In the genomic region with DNA sequence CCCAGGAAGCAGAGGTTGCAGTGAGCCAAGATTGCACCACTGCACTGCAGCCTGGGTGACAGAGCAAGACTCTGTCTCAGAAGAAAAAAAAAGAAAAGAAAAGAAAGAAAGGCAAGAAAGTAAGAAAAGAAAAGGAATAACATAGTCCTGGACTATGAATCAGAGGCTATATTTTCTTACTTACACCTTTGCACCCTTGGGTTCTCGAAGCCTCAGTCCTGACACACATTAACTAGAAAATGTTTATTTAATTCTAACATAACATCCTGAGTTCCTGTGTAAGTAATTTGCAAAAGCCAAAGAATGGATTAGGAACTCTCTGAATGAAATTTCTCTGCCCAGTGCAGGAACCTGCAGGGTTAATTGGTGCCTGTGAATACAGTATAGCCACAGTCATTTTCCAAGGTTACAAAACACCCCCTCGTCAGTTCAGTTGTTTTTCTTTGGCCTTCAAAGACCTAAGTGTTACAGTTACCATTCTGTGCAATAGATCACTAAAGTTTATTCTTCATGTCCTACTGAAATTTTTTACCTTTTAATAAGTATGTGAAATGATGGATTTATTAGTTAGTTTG, we compare ENCODE assay signal across 30 cellular contexts.
"Had no signal": no experiment of that assay in that cellular context is flagged by ENCODE, and none has a peak within 500 bp of the region (broad histone marks: within the 10 kb centered on the region; RNA-seq: fewer than 3 reads in every experiment).

No MANE protein-coding gene starts in this region.

- H3K27me3 ChIP-seq: body of pancreas, esophagus squamous epithelium, gastroesophageal sphincter had no signal

- H3K36me3 ChIP-seq: esophagus squamous epithelium, gastroesophageal sphincter had no signal

- H3K36me3 Mint-ChIP-seq: activated CD4-positive, alpha-beta memory T cell treated with anti-CD3 and anti-CD28 coated beads for 36 hours; activated naive CD8-positive, alpha-beta T cell had no signal

- ATAC-seq: activated CD4-positive, alpha-beta T cell treated with anti-CD3 and anti-CD28 coated beads for 36 hours; activated CD8-positive, alpha-beta T cell treated with anti-CD3 and anti-CD28 coated beads, Interleukin-2, amount 10 ng/mL, durations not matched to agents 7 days and 5 days; activated T-helper 17 cell treated with anti-CD3 and anti-CD28 coated beads, Interleukin-2, amount 50 U/mL, for 72 hours; body of pancreas; effector memory CD8-positive, alpha-beta T cell; gastroesophageal sphincter; T-helper 17 cell had no signal

- H3K4me3 ChIP-seq: body of pancreas, esophagus squamous epithelium, gastroesophageal sphincter had no signal

- H3K9me3 ChIP-seq: body of pancreas, esophagus squamous epithelium, gastroesophageal sphincter had no signal

- H3K27ac Mint-ChIP-seq: activated CD4-positive, alpha-beta memory T cell treated with anti-CD3 and anti-CD28 coated beads for 36 hours; activated CD4-positive, alpha-beta T cell treated with anti-CD3 and anti-CD28 coated beads for 36 hours; activated CD4-positive, alpha-beta T cell treated with anti-CD3 and anti-CD28 coated beads, Interleukin-2, amount 10 ng/mL, durations not matched to agents 24 days and 14 days; activated CD8-positive, alpha-beta T cell treated with anti-CD3 and anti-CD28 coated beads, Interleukin-2, amount 10 ng/mL, durations not matched to agents 7 days and 5 days; activated naive CD8-positive, alpha-beta T cell; activated T-cell treated with anti-CD3 and anti-CD28 coated beads, Interleukin-2, amount 50 U/mL, for 24 hours; activated T-helper 17 cell treated with anti-CD3 and anti-CD28 coated beads, Interleukin-2, amount 50 U/mL, for 72 hours; effector memory CD8-positive, alpha-beta T cell; T-helper 17 cell; T-helper 2 cell treated with Interferon-gamma antibody and Interleukin-4, amounts not matched to agents 5 μg/mL and 100 μg/mL, for 36 hours had no signal

- H3K27ac ChIP-seq: body of pancreas, esophagus squamous epithelium, gastroesophageal sphincter had no signal

- H3K4me3 Mint-ChIP-seq: activated CD4-positive, alpha-beta memory T cell treated with anti-CD3 and anti-CD28 coated beads for 36 hours; activated CD4-positive, alpha-beta T cell treated with anti-CD3 and anti-CD28 coated beads for 36 hours; activated CD4-positive, alpha-beta T cell treated with anti-CD3 and anti-CD28 coated beads, Interleukin-2, amount 10 ng/mL, durations not matched to agents 24 days and 14 days; activated CD8-positive, alpha-beta T cell treated with anti-CD3 and anti-CD28 coated beads, Interleukin-2, amount 10 ng/mL, durations not matched to agents 7 days and 5 days; activated naive CD8-positive, alpha-beta T cell; activated T-cell treated with anti-CD3 and anti-CD28 coated beads, Interleukin-2, amount 50 U/mL, for 24 hours; activated T-helper 17 cell treated with anti-CD3 and anti-CD28 coated beads, Interleukin-2, amount 50 U/mL, for 72 hours; effector memory CD8-positive, alpha-beta T cell; T-helper 17 cell; T-helper 2 cell treated with Interferon-gamma antibody and Interleukin-4, amounts not matched to agents 5 μg/mL and 100 μg/mL, for 36 hours had no signal

- H3K9me3 Mint-ChIP-seq: activated CD4-positive, alpha-beta memory T cell treated with anti-CD3 and anti-CD28 coated beads for 36 hours; activated T-cell treated with anti-CD3 and anti-CD28 coated beads, Interleukin-2, amount 50 U/mL, for 24 hours; activated T-helper 17 cell treated with anti-CD3 and anti-CD28 coated beads, Interleukin-2, amount 50 U/mL, for 72 hours; effector memory CD8-positive, alpha-beta T cell; T-helper 2 cell treated with Interferon-gamma antibody and Interleukin-4, amounts not matched to agents 5 μg/mL and 100 μg/mL, for 36 hours had no signal

- H3K27me3 Mint-ChIP-seq: activated CD4-positive, alpha-beta memory T cell treated with anti-CD3 and anti-CD28 coated beads for 36 hours; activated naive CD8-positive, alpha-beta T cell; activated T-cell treated with anti-CD3 and anti-CD28 coated beads, Interleukin-2, amount 50 U/mL, for 24 hours; activated T-helper 17 cell treated with anti-CD3 and anti-CD28 coated beads, Interleukin-2, amount 50 U/mL, for 72 hours had no signal

- H3K4me1 Mint-ChIP-seq: activated CD4-positive, alpha-beta T cell treated with anti-CD3 and anti-CD28 coated beads for 36 hours; activated CD4-positive, alpha-beta T cell treated with anti-CD3 and anti-CD28 coated beads, Interleukin-2, amount 10 ng/mL, durations not matched to agents 24 days and 14 days; activated T-helper 17 cell treated with anti-CD3 and anti-CD28 coated beads, Interleukin-2, amount 50 U/mL, for 72 hours; T-helper 17 cell had no signal

- H3K4me1 ChIP-seq: body of pancreas, esophagus squamous epithelium, gastroesophageal sphincter had no signal

- DNase-seq: activated CD4-positive, alpha-beta memory T cell treated with anti-CD3 and anti-CD28 coated beads for 36 hours; activated CD4-positive, alpha-beta T cell treated with anti-CD3 and anti-CD28 coated beads for 36 hours; activated CD4-positive, alpha-beta T cell treated with anti-CD3 and anti-CD28 coated beads, Interleukin-2, amount 10 ng/mL, durations not matched to agents 24 days and 14 days; activated CD4-positive, CD25-positive, alpha-beta regulatory T cell; activated CD4-positive, CD25-positive, alpha-beta regulatory T cell treated with anti-CD3 and anti-CD28 coated beads, Interleukin-2, amount 50 U/mL, for 72 hours; activated CD8-positive, alpha-beta memory T cell treated with anti-CD3 and anti-CD28 coated beads, Interleukin-2, amount 50 U/mL, for 48 hours; activated CD8-positive, alpha-beta T cell treated with anti-CD3 and anti-CD28 coated beads, Interleukin-2, amount 10 ng/mL, durations not matched to agents 7 days and 5 days; activated effector memory CD4-positive, alpha-beta T cell treated with Interleukin-2 at 50 U/mL for 16 hours; activated gamma-delta T cell treated with Interleukin-2 at 50 U/mL for 16 hours; activated naive CD4-positive, alpha-beta T cell treated with anti-CD3 and anti-CD28 coated beads, Interleukin-2, amount 50 U/mL, for 16 hours; activated naive CD4-positive, alpha-beta T cell treated with Interleukin-2 at 50 U/mL for 16 hours; activated T-cell treated with anti-CD3 and anti-CD28 coated beads for 4 hours; activated T-cell treated with anti-CD3 and anti-CD28 coated beads, Interleukin-2, amount 50 U/mL, for 24 hours; amniotic stem cell; aorta; body of pancreas; caudate nucleus; cortex of kidney; dermis blood vessel endothelial cell; effector CD4-positive, alpha-beta T cell; effector memory CD8-positive, alpha-beta T cell; esophagus squamous epithelium; foreskin melanocyte; T-helper 1 cell; T-helper 17 cell; T1000 had no signal
